ENCODE assay signal across 8 cellular contexts in genomic region chr19:45478454-45479238, GRCh38. TPM values are rescaled to one million over a fixed set of nuclear protein-coding genes. Genes with fewer than 3 reads are reported as not detected.
DNase-seq lines count a peak whose midpoint lies in the region; ATAC-seq and FAIRE-seq lines count a peak whose summit lies in the region.

No MANE protein-coding gene starts in this region.

- ATAC-seq in GM19467 (IDR thresholded peaks at IDR 0.05; ENCODE audit: unreplicated experiment) = peak; percentile 53
- ATAC-seq in activated CD8-positive, alpha-beta memory T cell treated with anti-CD3 and anti-CD28 coated beads, Interleukin-2, amount 10 ng/mL, durations not matched to agents 7 days and 5 days = peak; percentile 56

- no peaks in the 10 kb centered on the region for H3K36me3 Mint-ChIP-seq in activated CD8-positive, alpha-beta memory T cell treated with anti-CD3 and anti-CD28 coated beads, Interleukin-2, amount 10 ng/mL, durations not matched to agents 7 days and 5 days

- H3K27ac Mint-ChIP-seq in activated CD8-positive, alpha-beta memory T cell treated with anti-CD3 and anti-CD28 coated beads, Interleukin-2, amount 10 ng/mL, durations not matched to agents 7 days and 5 days = peak overlapping the region; percentile 96

- peaks cover 9% of the 10 kb centered on the region for H3K27me3 Mint-ChIP-seq in activated CD8-positive, alpha-beta memory T cell treated with anti-CD3 and anti-CD28 coated beads, Interleukin-2, amount 10 ng/mL, durations not matched to agents 7 days and 5 days

- DNase-seq in COR-L47 (lab: John Stamatoyannopoulos, UW) (peak; percentile 87), HT-29 (ENCODE audit: low spot score) (peak; percentile 100), NOMO-1 (lab: John Stamatoyannopoulos, UW; ENCODE audit: unreplicated experiment in 2 of 2) (peak; percentile 84 to 87), middle frontal gyrus (ENCODE audit: extremely low spot score, low spot score) (peak; percentile 79)
- peak; percentile 96 for DNase-seq in activated CD8-positive, alpha-beta memory T cell treated with anti-CD3 and anti-CD28 coated beads, Interleukin-2, amount 10 ng/mL, durations not matched to agents 7 days and 5 days
- DNase-seq in stimulated activated CD8-positive, alpha-beta memory T cell treated with anti-CD3 and anti-CD28 coated beads, Interleukin-2, amount 100 ng/mL, for 1 hour (ENCODE audit: low read depth in 2 of 2) = peak; percentile 75 to 80

- FAIRE-seq in endometrium (lab: Jason Lieb, UNC) = peak; percentile 77

- peak overlapping the region; percentile 55 for H3K4me3 Mint-ChIP-seq in activated CD8-positive, alpha-beta memory T cell treated with anti-CD3 and anti-CD28 coated beads, Interleukin-2, amount 10 ng/mL, durations not matched to agents 7 days and 5 days

- no peaks in the 10 kb centered on the region for H3K9me3 Mint-ChIP-seq in activated CD8-positive, alpha-beta memory T cell treated with anti-CD3 and anti-CD28 coated beads, Interleukin-2, amount 10 ng/mL, durations not matched to agents 7 days and 5 days (ENCODE audit: low read depth)

- CTCF ChIA-PET in activated CD8-positive, alpha-beta memory T cell treated with anti-CD3 and anti-CD28 coated beads, Interleukin-2, amount 10 ng/mL, durations not matched to agents 7 days and 5 days (lab: Charles Lee) = interaction anchor here (0.7 to 23.2 kb wide), 36 partner anchors 10 to 385 kb away, joined by 3 to 1113 read pairs (median 6); partner anchors contain the start of genes EML2, ERCC1, FOSB and OPA3

- H3K4me1 Mint-ChIP-seq in activated CD8-positive, alpha-beta memory T cell treated with anti-CD3 and anti-CD28 coated beads, Interleukin-2, amount 10 ng/mL, durations not matched to agents 7 days and 5 days = peaks cover 33% of the 10 kb centered on the region

RNA-seq across cellular contexts. Expression of gene FOSB, which starts 10.8 kb away (rescaled TPM):
- 218 and 253 TPM in 2 replicates for total RNA-seq in HT-29 (2014; rRNA removed; shearing (Covaris generic))
- total RNA-seq in activated CD8-positive, alpha-beta memory T cell treated with anti-CD3 and anti-CD28 coated beads, Interleukin-2, amount 10 ng/mL, durations not matched to agents 7 days and 5 days = 10 to 100 TPM in 1 of 2 experiments, 1 to 10 TPM in 1; 5.6 to 98.6 TPM

RNA-seq across cellular contexts. Expression of gene RTN2, which starts 18.2 kb away (rescaled TPM):
- total RNA-seq in HT-29 (2014; rRNA removed; shearing (Covaris generic)) = 11.4 and 15.4 TPM in 2 replicates
- 1 to 10 TPM; 3.1 to 4.3 TPM for total RNA-seq in activated CD8-positive, alpha-beta memory T cell treated with anti-CD3 and anti-CD28 coated beads, Interleukin-2, amount 10 ng/mL, durations not matched to agents 7 days and 5 days

RNA-seq across cellular contexts. Expression of gene PPM1N, which starts 19.6 kb away (rescaled TPM):
- 9.8 and 15.3 TPM in 2 replicates for total RNA-seq in HT-29 (2014; rRNA removed; shearing (Covaris generic))
- 1 to 10 TPM; 4.3 to 4.5 TPM for total RNA-seq in activated CD8-positive, alpha-beta memory T cell treated with anti-CD3 and anti-CD28 coated beads, Interleukin-2, amount 10 ng/mL, durations not matched to agents 7 days and 5 days

RNA-seq across cellular contexts. Expression of gene VASP, which starts 28.6 kb away (rescaled TPM):
- total RNA-seq in HT-29 (2014; rRNA removed; shearing (Covaris generic)) = 443 and 506 TPM in 2 replicates
- 100 to 1,000 TPM; 223 to 308 TPM for total RNA-seq in activated CD8-positive, alpha-beta memory T cell treated with anti-CD3 and anti-CD28 coated beads, Interleukin-2, amount 10 ng/mL, durations not matched to agents 7 days and 5 days

RNA-seq across cellular contexts. Expression of gene ERCC1, which starts 54.9 kb away (rescaled TPM):
- 154 and 159 TPM in 2 replicates for total RNA-seq in HT-29 (2014; rRNA removed; shearing (Covaris generic))
- 10 to 100 TPM; 62.5 to 73.4 TPM for total RNA-seq in activated CD8-positive, alpha-beta memory T cell treated with anti-CD3 and anti-CD28 coated beads, Interleukin-2, amount 10 ng/mL, durations not matched to agents 7 days and 5 days

Comparison
In these comparisons a context has a peak if more than half of its experiments do, and no peak if none do; other contexts are left out.
1. Peak in every context shown above with its lines: DNase-seq and ATAC-seq.